8 cellular contexts compared by ENCODE assay signal in genomic region chr11:73359930-73360742, GRCh38. TPM values are rescaled to one million over a fixed set of nuclear protein-coding genes. Genes with fewer than 3 reads are reported as not detected.
A peak's percentile ranks its signal among the peaks of the same experiment; 100 is the strongest.
DNase-seq lines count a peak whose midpoint lies in the region; ATAC-seq, FAIRE-seq and TF ChIP-seq lines count a peak whose summit lies in the region.

No MANE protein-coding gene starts in this region.

- no peak overlapping the region for H3K4me3 ChIP-seq in fibroblast of mammary gland (ENCODE audit: control insufficient read depth, low read depth, low read length)
- no peak overlapping the region for H3K4me3 ChIP-seq in spleen

- H3K4me3 Mint-ChIP-seq in WTC11 = no peak overlapping the region; the same call in 1 of the 2 replicates
- peak overlapping the region; percentile 31 for H3K4me3 Mint-ChIP-seq in stimulated activated effector memory CD8-positive, alpha-beta T cell treated with anti-CD3 and anti-CD28 coated beads, Interleukin-12 subunit alpha, Interleukin-12 subunit beta, amount 100 ng/mL, for 72 hours

- peak; percentile 69 for FAIRE-seq in HTR-8/SVneo (lab: Jason Lieb, UNC)

- H3K36me3 Mint-ChIP-seq in WTC11 = no peaks in the 10 kb centered on the region
- H3K36me3 Mint-ChIP-seq in stimulated activated effector memory CD8-positive, alpha-beta T cell treated with anti-CD3 and anti-CD28 coated beads, Interleukin-12 subunit alpha, Interleukin-12 subunit beta, amount 100 ng/mL, for 72 hours = no peaks in the 10 kb centered on the region

- no peaks in the 10 kb centered on the region for H3K9me3 Mint-ChIP-seq in WTC11
- no peaks in the 10 kb centered on the region for H3K9me3 Mint-ChIP-seq in stimulated activated effector memory CD8-positive, alpha-beta T cell treated with anti-CD3 and anti-CD28 coated beads, Interleukin-12 subunit alpha, Interleukin-12 subunit beta, amount 100 ng/mL, for 72 hours

- H3K27ac ChIP-seq in spleen = no peak overlapping the region

- CTCF ChIA-PET in WTC11 (lab: Charles Lee) = interaction anchor here (0.5 to 6.5 kb wide), 39 partner anchors 9 to 302 kb away, joined by 3 to 124 read pairs (median 6); partner anchors contain the start of genes ARHGEF17, PLEKHB1 and RELT

- H3K27ac Mint-ChIP-seq in WTC11 = no peak overlapping the region; the same call in 1 of the 2 replicates
- peak overlapping the region; percentile 40 for H3K27ac Mint-ChIP-seq in stimulated activated effector memory CD8-positive, alpha-beta T cell treated with anti-CD3 and anti-CD28 coated beads, Interleukin-12 subunit alpha, Interleukin-12 subunit beta, amount 100 ng/mL, for 72 hours

- WGBS in spleen, 5 donors = 86 to 94% (median 93%) methylated on average over 12 to 19 of the region's 19 CpGs

- no peak for TF ChIP-seq POLR2A in spleen (IDR thresholded peaks at IDR 0.05)

- ATAC-seq in WTC11 = peak; percentile 23
- no peak for ATAC-seq in stimulated activated effector memory CD8-positive, alpha-beta T cell treated with anti-CD3 and anti-CD28 coated beads, Interleukin-12 subunit alpha, Interleukin-12 subunit beta, amount 100 ng/mL, for 72 hours
- no peak for ATAC-seq in GM18868 (IDR thresholded peaks at IDR 0.05; ENCODE audit: unreplicated experiment)

- peaks cover 0 to 99% (median 10%) of the 10 kb centered on the region in 6 donors for H3K36me3 ChIP-seq in spleen

- peaks cover 8% of the 10 kb centered on the region for H3K4me1 Mint-ChIP-seq in WTC11
- H3K4me1 Mint-ChIP-seq in stimulated activated effector memory CD8-positive, alpha-beta T cell treated with anti-CD3 and anti-CD28 coated beads, Interleukin-12 subunit alpha, Interleukin-12 subunit beta, amount 100 ng/mL, for 72 hours = no peaks in the 10 kb centered on the region

- intact Hi-C loops in spleen (cut with DNase I; ENCODE audit: low total_unique reads) = loop anchor here (10.0 kb wide), 1 partner anchor 305 kb away; no protein-coding TSS in a partner anchor

- TF ChIP-seq CTCF in WTC11 (IDR thresholded peaks at IDR 0.05) = no peak
- TF ChIP-seq CTCF in fibroblast of mammary gland (conservative IDR thresholded peaks at IDR 0.05; ENCODE audit: control insufficient read depth, insufficient read depth, low read depth, low read length) = peak; percentile 34
- TF ChIP-seq CTCF in spleen (IDR thresholded peaks at IDR 0.05 in 8 of 11, conservative IDR thresholded peaks at IDR 0.05 in 3 of 11) = peak in 3 of 11 experiments; percentile 16 to 47 (median 20)

- H3K9me3 ChIP-seq in spleen = no peaks in the 10 kb centered on the region

- H3K27me3 ChIP-seq in spleen (replicated peaks in 1 of 7) = no peaks in the 10 kb centered on the region

- DNase-seq in D341Med (ENCODE audit: low spot score) = peak; percentile 81
- peak; percentile 48 for DNase-seq in HTR-8/SVneo (ENCODE audit: insufficient read length, low spot score)
- DNase-seq in WTC11 (ENCODE audit: low spot score) = peak; percentile 81
- DNase-seq in fibroblast of mammary gland (ENCODE audit: low read depth) = peak; percentile 54
- no peak for DNase-seq in stimulated activated effector memory CD8-positive, alpha-beta T cell treated with anti-CD3 and anti-CD28 coated beads, Interleukin-12 subunit alpha, Interleukin-12 subunit beta, amount 100 ng/mL, for 72 hours (ENCODE audit: low spot score in 2 of 2)
- no peak for DNase-seq in spleen
- DNase-seq in DMS153 treated with DMSO at 0.1 percent for 48 hours (lab: John Stamatoyannopoulos, UW; ENCODE audit: unreplicated experiment) = no peak

- H3K27me3 Mint-ChIP-seq in WTC11 (ENCODE audit: low read depth) = peaks cover 7% of the 10 kb centered on the region

- peaks cover 0 to 3% (median 0%) of the 10 kb centered on the region in 6 donors for H3K4me1 ChIP-seq in spleen

- POLR2A ChIA-PET in WTC11 (lab: Charles Lee) = interaction anchor here (0.6 to 1.7 kb wide), 5 partner anchors 9 to 632 kb away, joined by 3 to 5 read pairs (median 4); no protein-coding TSS in a partner anchor

TF ChIP-seq in WTC11, 78 proteins besides CTCF, POLR2A, EP300 and RAD21 (continues in another document):
- TF ChIP-seq SP1 (CRISPR knock-in tag; conservative IDR thresholded peaks at IDR 0.05) = no peak
- TF ChIP-seq JAZF1 (CRISPR knock-in tag; IDR thresholded peaks at IDR 0.05) = no peak
- no peak for TF ChIP-seq TEAD4 (CRISPR knock-in tag; IDR thresholded peaks at IDR 0.05)
- TF ChIP-seq ZNF532 (CRISPR knock-in tag; IDR thresholded peaks at IDR 0.05; ENCODE audit: borderline replicate concordance) = no peak
- no peak for TF ChIP-seq E2F1 (CRISPR knock-in tag; IDR thresholded peaks at IDR 0.05)
- TF ChIP-seq MAX (CRISPR knock-in tag; IDR thresholded peaks at IDR 0.05) = no peak
- TF ChIP-seq ZNF396 (CRISPR knock-in tag; IDR thresholded peaks at IDR 0.05; ENCODE audit: borderline replicate concordance) = no peak
- TF ChIP-seq NFE2L1 (CRISPR knock-in tag; IDR thresholded peaks at IDR 0.05) = no peak
- TF ChIP-seq ELF4 (CRISPR knock-in tag; IDR thresholded peaks at IDR 0.05; ENCODE audit: low read depth) = no peak
- TF ChIP-seq MXD4 (CRISPR knock-in tag; IDR thresholded peaks at IDR 0.05; ENCODE audit: borderline replicate concordance) = no peak
- TF ChIP-seq AFF4 (CRISPR knock-in tag; IDR thresholded peaks at IDR 0.05; ENCODE audit: borderline replicate concordance) = no peak

RNA-seq across cellular contexts. Expression of gene RELT, which starts 16.1 kb away (rescaled TPM):
- total RNA-seq in WTC11 (2021) = 5.7 to 6.7 TPM (median 5.9 TPM) in 3 replicates
- 10 to 100 TPM; 28.1 to 79.8 (median 41.3) TPM for total RNA-seq in spleen
- polyA plus RNA-seq in spleen = 10 to 100 TPM; 13.5 to 28.2 (median 21.7) TPM

RNA-seq across cellular contexts. Expression of gene ARHGEF17, which starts 52.1 kb away (rescaled TPM):
- total RNA-seq in WTC11 (2021) (16.5 to 18.2 TPM (median 16.9 TPM) in 3 replicates), spleen (10 to 100 TPM; 21.5 to 48.5 (median 41.6) TPM)
- 10 to 100 TPM in 1 of 3 donors, 1 to 10 TPM in 2; 5.1 to 17.0 (median 6.3) TPM for polyA plus RNA-seq in spleen

Comparison
In these comparisons a context has a peak if more than half of its experiments do, and no peak if none do; other contexts are left out.
1. DNase-seq: peak in D341Med (single experiment), HTR-8/SVneo (single experiment), WTC11 (single experiment) and fibroblast of mammary gland (single experiment); none in stimulated activated effector memory CD8-positive, alpha-beta T cell treated with anti-CD3 and anti-CD28 coated beads, Interleukin-12 subunit alpha, Interleukin-12 subunit beta, amount 100 ng/mL, for 72 hours (0 of 2), spleen (single experiment) and DMS153 treated with DMSO at 0.1 percent for 48 hours (single experiment).